In genomic region chr10:116796910-116797513, GRCh38 we compare ENCODE assay signal across 8 cellular contexts. TPM values are rescaled to one million over a fixed set of nuclear protein-coding genes. Genes with fewer than 3 reads are reported as not detected.
DNase-seq lines count a peak whose midpoint lies in the region; ATAC-seq and TF ChIP-seq lines count a peak whose summit lies in the region.

No MANE protein-coding gene starts in this region.

- no peaks in the 10 kb centered on the region for H3K36me3 ChIP-seq in osteoblast (ENCODE audit: insufficient read depth, low read length)
- H3K36me3 ChIP-seq in tibial artery: no peaks in the 10 kb centered on the region

- H3K4me3 ChIP-seq in osteoblast (ENCODE audit: insufficient read depth, low read length) (no peak overlapping the region), tibial artery (no peak overlapping the region)

- H3K27ac Mint-ChIP-seq in activated T-cell treated with anti-CD3 and anti-CD28 coated beads, Interleukin-2, amount 50 U/mL, for 72 hours: no peak overlapping the region

- H3K4me1 Mint-ChIP-seq in activated T-cell treated with anti-CD3 and anti-CD28 coated beads, Interleukin-2, amount 50 U/mL, for 72 hours (ENCODE audit: low read depth): peaks cover 17% of the 10 kb centered on the region

- no peak overlapping the region for H3K4me3 Mint-ChIP-seq in activated T-cell treated with anti-CD3 and anti-CD28 coated beads, Interleukin-2, amount 50 U/mL, for 72 hours

- H3K36me3 Mint-ChIP-seq in activated T-cell treated with anti-CD3 and anti-CD28 coated beads, Interleukin-2, amount 50 U/mL, for 72 hours (ENCODE audit: insufficient read depth in 2 of 2): peaks cover 0 to 9% of the 10 kb centered on the region in 2 donors

- H3K4me1 ChIP-seq in osteoblast (ENCODE audit: insufficient read depth, low read length) (no peaks in the 10 kb centered on the region), tibial artery (no peaks in the 10 kb centered on the region)

- H3K27ac ChIP-seq in osteoblast (ENCODE audit: low read depth, low read length): no peak overlapping the region
- no peak overlapping the region for H3K27ac ChIP-seq in tibial artery

- peak; percentile 98 for TF ChIP-seq CTCF in osteoblast (IDR thresholded peaks at IDR 0.05; ENCODE audit: extremely low read depth, low read depth, low read length)
- peak; percentile 87 to 91 for TF ChIP-seq CTCF in tibial artery (IDR thresholded peaks at IDR 0.05)

- no peaks in the 10 kb centered on the region for H3K79me2 ChIP-seq in osteoblast (ENCODE audit: insufficient read depth, low read length)

- H3K9me3 Mint-ChIP-seq in activated T-cell treated with anti-CD3 and anti-CD28 coated beads, Interleukin-2, amount 50 U/mL, for 72 hours: peaks cover 0 to 3% of the 10 kb centered on the region in 2 donors

- H3K27me3 ChIP-seq in osteoblast (ENCODE audit: insufficient read depth, low read length) (peaks cover 10% of the 10 kb centered on the region), tibial artery (peaks cover 0 to 39% of the 10 kb centered on the region in 2 donors)

- H3K9me3 ChIP-seq in osteoblast (ENCODE audit: low read depth, low read length) (no peaks in the 10 kb centered on the region), tibial artery (no peaks in the 10 kb centered on the region)

- no peaks in the 10 kb centered on the region for H4K20me1 ChIP-seq in osteoblast (ENCODE audit: insufficient read depth, low read length)

- peak; percentile 3 for DNase-seq in DMS 273 treated with DMSO at 0.1 percent for 48 hours (lab: John Stamatoyannopoulos, UW)
- peak; percentile 76 for DNase-seq in RKO (ENCODE audit: low spot score)
- DNase-seq in activated T-cell treated with anti-CD3 and anti-CD28 coated beads, Interleukin-2, amount 50 U/mL, for 72 hours: peak; percentile 70 to 77
- DNase-seq in fibroblast of the conjunctiva (ENCODE audit: low read depth): peak; percentile 45
- DNase-seq in osteoblast (ENCODE audit: insufficient read length, low spot score, missing footprints): peak; percentile 93
- DNase-seq in tibial artery: peak; percentile 51 to 75

- peak; percentile 100 for TF ChIP-seq RAD21 in Ishikawa (IDR thresholded peaks at IDR 0.05; ENCODE audit: low read depth)

- peaks cover 46% of the 10 kb centered on the region for H3K27me3 Mint-ChIP-seq in activated T-cell treated with anti-CD3 and anti-CD28 coated beads, Interleukin-2, amount 50 U/mL, for 72 hours (ENCODE audit: low read depth)

- no peak overlapping the region for H3K4me2 ChIP-seq in osteoblast (ENCODE audit: insufficient read depth, low read length)

- H2AFZ ChIP-seq in osteoblast (ENCODE audit: low read length): no peak overlapping the region

- ATAC-seq in GM21390 (IDR thresholded peaks at IDR 0.05; ENCODE audit: unreplicated experiment): peak; percentile 91
- peak; percentile 65 to 68 for ATAC-seq in activated T-cell treated with anti-CD3 and anti-CD28 coated beads, Interleukin-2, amount 50 U/mL, for 72 hours (replicated peaks in 1 of 2)

- no peak for TF ChIP-seq EP300 in Ishikawa (IDR thresholded peaks at IDR 0.05; ENCODE audit: borderline replicate concordance)

- intact Hi-C loops in tibial artery (cut with DNase I; ENCODE audit: low total_unique reads): loop anchor here (5.0 kb wide), 1 partner anchor 380 kb away; no protein-coding TSS in a partner anchor

TF ChIP-seq in Ishikawa, 13 proteins besides CTCF, POLR2A, EP300 and RAD21:
- no peak for TF ChIP-seq ZBTB7A (IDR thresholded peaks at IDR 0.05; ENCODE audit: low read depth)
- no peak for TF ChIP-seq YY1 (IDR thresholded peaks at IDR 0.05; ENCODE audit: low read depth)
- TF ChIP-seq CEBPB (IDR thresholded peaks at IDR 0.05): no peak
- no peak for TF ChIP-seq FOXM1 (IDR thresholded peaks at IDR 0.05; ENCODE audit: borderline replicate concordance, low read depth)
- TF ChIP-seq TCF12 (IDR thresholded peaks at IDR 0.05; ENCODE audit: low read depth): no peak
- no peak for TF ChIP-seq REST (IDR thresholded peaks at IDR 0.05; ENCODE audit: low read depth)
- no peak for TF ChIP-seq CREB1 (IDR thresholded peaks at IDR 0.05; ENCODE audit: low read depth)
- TF ChIP-seq EGR1 (IDR thresholded peaks at IDR 0.05): no peak
- no peak for TF ChIP-seq NFIC (IDR thresholded peaks at IDR 0.05)
- TF ChIP-seq USF1 (IDR thresholded peaks at IDR 0.05): no peak
- no peak for TF ChIP-seq TAF1 (IDR thresholded peaks at IDR 0.05; ENCODE audit: low read depth)
- TF ChIP-seq, protein P1, sequence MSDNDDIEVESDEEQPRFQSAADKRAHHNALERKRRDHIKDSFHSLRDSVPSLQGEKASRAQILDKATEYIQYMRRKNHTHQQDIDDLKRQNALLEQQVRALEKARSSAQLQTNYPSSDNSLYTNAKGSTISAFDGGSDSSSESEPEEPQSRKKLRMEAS (IDR thresholded peaks at IDR 0.05): no peak
- no peak for TF ChIP-seq TEAD4 (IDR thresholded peaks at IDR 0.05)

RNA-seq across cellular contexts. Expression of gene ENO4, which starts 52.3 kb away (rescaled TPM):
- not detected for total RNA-seq in activated T-cell treated with anti-CD3 and anti-CD28 coated beads, Interleukin-2, amount 50 U/mL, for 72 hours
- total RNA-seq in osteoblast: 0.29 and 0.36 TPM in 2 replicates

RNA-seq across cellular contexts. Expression of gene HSPA12A, which starts 54.6 kb away (rescaled TPM):
- total RNA-seq in activated T-cell treated with anti-CD3 and anti-CD28 coated beads, Interleukin-2, amount 50 U/mL, for 72 hours: under 1 TPM; 0.72 to 0.74 TPM
- 10.0 and 10.9 TPM in 2 replicates for total RNA-seq in osteoblast

Comparison
In these comparisons a context has a peak if more than half of its experiments do, and no peak if none do; other contexts are left out.
1. DNase-seq: peak in every context shown above with its lines; median percentile 93 in osteoblast; 76 in RKO; 74 in activated T-cell treated with anti-CD3 and anti-CD28 coated beads, Interleukin-2, amount 50 U/mL, for 72 hours; 63 in tibial artery; 45 in fibroblast of the conjunctiva; 3 in DMS 273 treated with DMSO at 0.1 percent for 48 hours.